Comparison of ENCODE assay signal across 1 cellular context in the genomic region with DNA sequence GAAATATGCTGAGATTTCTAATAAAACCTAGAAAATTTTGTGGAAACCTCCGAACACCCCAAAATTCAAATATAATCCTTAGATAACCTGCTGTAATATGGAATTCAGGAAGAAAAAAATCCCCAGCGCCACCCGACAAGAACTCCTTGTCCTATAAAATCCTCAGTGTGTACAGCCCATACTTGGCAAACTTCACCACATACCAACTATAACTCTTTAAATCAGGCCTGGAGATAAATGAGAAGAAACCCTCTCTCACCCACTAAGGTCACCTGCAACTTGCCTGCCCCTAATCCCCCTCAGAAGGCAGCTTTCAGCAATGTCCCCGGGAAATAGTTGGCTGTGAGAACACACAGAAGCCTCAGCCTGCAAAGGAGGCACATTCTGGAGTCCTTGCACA.
TF ChIP-seq lines count a peak whose summit lies in the region.

No MANE protein-coding gene starts in this region.

TF ChIP-seq in GM23338, 12 proteins besides CTCF, POLR2A, EP300 and RAD21 (continued from another document):
- TF ChIP-seq, protein P1, sequence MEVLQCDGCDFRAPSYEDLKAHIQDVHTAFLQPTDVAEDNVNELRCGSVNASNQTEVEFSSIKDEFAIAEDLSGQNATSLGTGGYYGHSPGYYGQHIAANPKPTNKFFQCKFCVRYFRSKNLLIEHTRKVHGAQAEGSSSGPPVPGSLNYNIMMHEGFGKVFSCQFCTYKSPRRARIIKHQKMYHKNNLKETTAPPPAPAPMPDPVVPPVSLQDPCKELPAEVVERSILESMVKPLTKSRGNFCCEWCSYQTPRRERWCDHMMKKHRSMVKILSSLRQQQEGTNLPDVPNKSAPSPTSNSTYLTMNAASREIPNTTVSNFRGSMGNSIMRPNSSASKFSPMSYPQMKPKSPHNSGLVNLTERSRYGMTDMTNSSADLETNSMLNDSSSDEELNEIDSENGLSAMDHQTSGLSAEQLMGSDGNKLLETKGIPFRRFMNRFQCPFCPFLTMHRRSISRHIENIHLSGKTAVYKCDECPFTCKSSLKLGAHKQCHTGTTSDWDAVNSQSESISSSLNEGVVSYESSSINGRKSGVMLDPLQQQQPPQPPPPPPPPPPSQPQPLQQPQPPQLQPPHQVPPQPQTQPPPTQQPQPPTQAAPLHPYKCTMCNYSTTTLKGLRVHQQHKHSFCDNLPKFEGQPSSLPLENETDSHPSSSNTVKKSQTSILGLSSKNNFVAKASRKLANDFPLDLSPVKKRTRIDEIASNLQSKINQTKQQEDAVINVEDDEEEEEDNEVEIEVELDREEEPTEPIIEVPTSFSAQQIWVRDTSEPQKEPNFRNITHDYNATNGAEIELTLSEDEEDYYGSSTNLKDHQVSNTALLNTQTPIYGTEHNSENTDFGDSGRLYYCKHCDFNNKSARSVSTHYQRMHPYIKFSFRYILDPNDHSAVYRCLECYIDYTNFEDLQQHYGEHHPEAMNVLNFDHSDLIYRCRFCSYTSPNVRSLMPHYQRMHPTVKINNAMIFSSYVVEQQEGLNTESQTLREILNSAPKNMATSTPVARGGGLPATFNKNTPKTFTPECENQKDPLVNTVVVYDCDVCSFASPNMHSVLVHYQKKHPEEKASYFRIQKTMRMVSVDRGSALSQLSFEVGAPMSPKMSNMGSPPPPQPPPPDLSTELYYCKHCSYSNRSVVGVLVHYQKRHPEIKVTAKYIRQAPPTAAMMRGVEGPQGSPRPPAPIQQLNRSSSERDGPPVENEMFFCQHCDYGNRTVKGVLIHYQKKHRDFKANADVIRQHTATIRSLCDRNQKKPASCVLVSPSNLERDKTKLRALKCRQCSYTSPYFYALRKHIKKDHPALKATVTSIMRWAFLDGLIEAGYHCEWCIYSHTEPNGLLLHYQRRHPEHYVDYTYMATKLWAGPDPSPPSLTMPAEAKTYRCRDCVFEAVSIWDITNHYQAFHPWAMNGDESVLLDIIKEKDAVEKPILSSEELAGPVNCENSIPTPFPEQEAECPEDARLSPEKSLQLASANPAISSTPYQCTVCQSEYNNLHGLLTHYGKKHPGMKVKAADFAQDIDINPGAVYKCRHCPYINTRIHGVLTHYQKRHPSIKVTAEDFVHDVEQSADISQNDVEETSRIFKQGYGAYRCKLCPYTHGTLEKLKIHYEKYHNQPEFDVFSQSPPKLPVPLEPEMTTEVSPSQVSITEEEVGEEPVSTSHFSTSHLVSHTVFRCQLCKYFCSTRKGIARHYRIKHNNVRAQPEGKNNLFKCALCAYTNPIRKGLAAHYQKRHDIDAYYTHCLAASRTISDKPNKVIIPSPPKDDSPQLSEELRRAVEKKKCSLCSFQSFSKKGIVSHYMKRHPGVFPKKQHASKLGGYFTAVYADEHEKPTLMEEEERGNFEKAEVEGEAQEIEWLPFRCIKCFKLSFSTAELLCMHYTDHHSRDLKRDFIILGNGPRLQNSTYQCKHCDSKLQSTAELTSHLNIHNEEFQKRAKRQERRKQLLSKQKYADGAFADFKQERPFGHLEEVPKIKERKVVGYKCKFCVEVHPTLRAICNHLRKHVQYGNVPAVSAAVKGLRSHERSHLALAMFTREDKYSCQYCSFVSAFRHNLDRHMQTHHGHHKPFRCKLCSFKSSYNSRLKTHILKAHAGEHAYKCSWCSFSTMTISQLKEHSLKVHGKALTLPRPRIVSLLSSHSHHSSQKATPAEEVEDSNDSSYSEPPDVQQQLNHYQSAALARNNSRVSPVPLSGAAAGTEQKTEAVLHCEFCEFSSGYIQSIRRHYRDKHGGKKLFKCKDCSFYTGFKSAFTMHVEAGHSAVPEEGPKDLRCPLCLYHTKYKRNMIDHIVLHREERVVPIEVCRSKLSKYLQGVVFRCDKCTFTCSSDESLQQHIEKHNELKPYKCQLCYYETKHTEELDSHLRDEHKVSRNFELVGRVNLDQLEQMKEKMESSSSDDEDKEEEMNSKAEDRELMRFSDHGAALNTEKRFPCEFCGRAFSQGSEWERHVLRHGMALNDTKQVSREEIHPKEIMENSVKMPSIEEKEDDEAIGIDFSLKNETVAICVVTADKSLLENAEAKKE (CRISPR knock-in tag; IDR thresholded peaks at IDR 0.05): no peak
- no peak for TF ChIP-seq JUNB (IDR thresholded peaks at IDR 0.05; ENCODE audit: unreplicated experiment)
- no peak for TF ChIP-seq NANOG (IDR thresholded peaks at IDR 0.05; ENCODE audit: borderline replicate concordance)
- TF ChIP-seq STAT1 (IDR thresholded peaks at IDR 0.05; ENCODE audit: unreplicated experiment): no peak
- no peak for TF ChIP-seq POLR2AphosphoS5 (IDR thresholded peaks at IDR 0.05; ENCODE audit: low read depth)
- TF ChIP-seq ZNF331 (CRISPR knock-in tag; IDR thresholded peaks at IDR 0.05; ENCODE audit: low read depth): no peak
- no peak for TF ChIP-seq EZH2 (IDR thresholded peaks at IDR 0.05; ENCODE audit: low read depth, unreplicated experiment)
- TF ChIP-seq, protein P2, sequence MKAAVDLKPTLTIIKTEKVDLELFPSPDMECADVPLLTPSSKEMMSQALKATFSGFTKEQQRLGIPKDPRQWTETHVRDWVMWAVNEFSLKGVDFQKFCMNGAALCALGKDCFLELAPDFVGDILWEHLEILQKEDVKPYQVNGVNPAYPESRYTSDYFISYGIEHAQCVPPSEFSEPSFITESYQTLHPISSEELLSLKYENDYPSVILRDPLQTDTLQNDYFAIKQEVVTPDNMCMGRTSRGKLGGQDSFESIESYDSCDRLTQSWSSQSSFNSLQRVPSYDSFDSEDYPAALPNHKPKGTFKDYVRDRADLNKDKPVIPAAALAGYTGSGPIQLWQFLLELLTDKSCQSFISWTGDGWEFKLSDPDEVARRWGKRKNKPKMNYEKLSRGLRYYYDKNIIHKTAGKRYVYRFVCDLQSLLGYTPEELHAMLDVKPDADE (IDR thresholded peaks at IDR 0.05): no peak
- no peak for TF ChIP-seq EZH2phosphoT487 (IDR thresholded peaks at IDR 0.05; ENCODE audit: unreplicated experiment)
- TF ChIP-seq, protein P3, sequence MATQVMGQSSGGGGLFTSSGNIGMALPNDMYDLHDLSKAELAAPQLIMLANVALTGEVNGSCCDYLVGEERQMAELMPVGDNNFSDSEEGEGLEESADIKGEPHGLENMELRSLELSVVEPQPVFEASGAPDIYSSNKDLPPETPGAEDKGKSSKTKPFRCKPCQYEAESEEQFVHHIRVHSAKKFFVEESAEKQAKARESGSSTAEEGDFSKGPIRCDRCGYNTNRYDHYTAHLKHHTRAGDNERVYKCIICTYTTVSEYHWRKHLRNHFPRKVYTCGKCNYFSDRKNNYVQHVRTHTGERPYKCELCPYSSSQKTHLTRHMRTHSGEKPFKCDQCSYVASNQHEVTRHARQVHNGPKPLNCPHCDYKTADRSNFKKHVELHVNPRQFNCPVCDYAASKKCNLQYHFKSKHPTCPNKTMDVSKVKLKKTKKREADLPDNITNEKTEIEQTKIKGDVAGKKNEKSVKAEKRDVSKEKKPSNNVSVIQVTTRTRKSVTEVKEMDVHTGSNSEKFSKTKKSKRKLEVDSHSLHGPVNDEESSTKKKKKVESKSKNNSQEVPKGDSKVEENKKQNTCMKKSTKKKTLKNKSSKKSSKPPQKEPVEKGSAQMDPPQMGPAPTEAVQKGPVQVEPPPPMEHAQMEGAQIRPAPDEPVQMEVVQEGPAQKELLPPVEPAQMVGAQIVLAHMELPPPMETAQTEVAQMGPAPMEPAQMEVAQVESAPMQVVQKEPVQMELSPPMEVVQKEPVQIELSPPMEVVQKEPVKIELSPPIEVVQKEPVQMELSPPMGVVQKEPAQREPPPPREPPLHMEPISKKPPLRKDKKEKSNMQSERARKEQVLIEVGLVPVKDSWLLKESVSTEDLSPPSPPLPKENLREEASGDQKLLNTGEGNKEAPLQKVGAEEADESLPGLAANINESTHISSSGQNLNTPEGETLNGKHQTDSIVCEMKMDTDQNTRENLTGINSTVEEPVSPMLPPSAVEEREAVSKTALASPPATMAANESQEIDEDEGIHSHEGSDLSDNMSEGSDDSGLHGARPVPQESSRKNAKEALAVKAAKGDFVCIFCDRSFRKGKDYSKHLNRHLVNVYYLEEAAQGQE (IDR thresholded peaks at IDR 0.05; ENCODE audit: unreplicated experiment): no peak
TF ChIP-seq in GM23338: peak in this region for 0.
